8 cellular contexts compared by ENCODE assay signal in genomic region chr14:22099942-22100763, GRCh38.
DNase-seq lines count a peak whose midpoint lies in the region; ATAC-seq and TF ChIP-seq lines count a peak whose summit lies in the region.

No MANE protein-coding gene starts in this region.

- no peak overlapping the region for H3K4me3 Mint-ChIP-seq in memory B cell
- no peak overlapping the region for H3K4me3 Mint-ChIP-seq in stimulated activated memory B cell treated with anti-CD40 and anti-IgM and Interleukin-4, amounts not matched to agents 10 μg/mL and 1 μg/mL and 100 μg/mL, for 72 hours

- no peak overlapping the region for H3K4me3 ChIP-seq in dorsolateral prefrontal cortex

- peaks cover 4% of the 10 kb centered on the region for H3K4me1 Mint-ChIP-seq in memory B cell
- H3K4me1 Mint-ChIP-seq in stimulated activated memory B cell treated with anti-CD40 and anti-IgM and Interleukin-4, amounts not matched to agents 10 μg/mL and 1 μg/mL and 100 μg/mL, for 72 hours: no peaks in the 10 kb centered on the region

- H3K27ac ChIP-seq in VCaP (no peak overlapping the region), dorsolateral prefrontal cortex (no peak overlapping the region)

- no peak overlapping the region for H3K27ac Mint-ChIP-seq in memory B cell
- H3K27ac Mint-ChIP-seq in stimulated activated memory B cell treated with anti-CD40 and anti-IgM and Interleukin-4, amounts not matched to agents 10 μg/mL and 1 μg/mL and 100 μg/mL, for 72 hours: no peak overlapping the region

- H3K9me3 Mint-ChIP-seq in memory B cell: peaks cover 1% of the 10 kb centered on the region
- H3K9me3 Mint-ChIP-seq in stimulated activated memory B cell treated with anti-CD40 and anti-IgM and Interleukin-4, amounts not matched to agents 10 μg/mL and 1 μg/mL and 100 μg/mL, for 72 hours: no peaks in the 10 kb centered on the region

- peak; percentile 89 for TF ChIP-seq CTCF in VCaP (conservative IDR thresholded peaks at IDR 0.05)
- TF ChIP-seq CTCF in dorsolateral prefrontal cortex (IDR thresholded peaks at IDR 0.05 in 54 of 56, conservative IDR thresholded peaks at IDR 0.05 in 2 of 56; ENCODE audit: low read depth in 1 of 56, partially characterized antibody in 56 of 56): peak in 51 of 56 donors; percentile 22 to 80 (median 50)

- H3K27me3 Mint-ChIP-seq in memory B cell: peaks cover 24% of the 10 kb centered on the region
- peaks cover 26% of the 10 kb centered on the region for H3K27me3 Mint-ChIP-seq in stimulated activated memory B cell treated with anti-CD40 and anti-IgM and Interleukin-4, amounts not matched to agents 10 μg/mL and 1 μg/mL and 100 μg/mL, for 72 hours

- peak; percentile 2 for DNase-seq in DMS53 treated with DMSO at 0.1 percent for 48 hours (lab: John Stamatoyannopoulos, UW; ENCODE audit: unreplicated experiment)
- DNase-seq in LHCN-M2 (ENCODE audit: low read depth): peak; percentile 29
- DNase-seq in dorsolateral prefrontal cortex: peak in 9 of 10 donors; percentile 4 to 62 (median 36)
- DNase-seq in memory B cell (ENCODE audit: low spot score in 2 of 2): no peak
- no peak for DNase-seq in NCI-H524 treated with DMSO at 0.1 percent for 48 hours (lab: John Stamatoyannopoulos, UW)

- H3K36me3 Mint-ChIP-seq in memory B cell: no peaks in the 10 kb centered on the region
- H3K36me3 Mint-ChIP-seq in stimulated activated memory B cell treated with anti-CD40 and anti-IgM and Interleukin-4, amounts not matched to agents 10 μg/mL and 1 μg/mL and 100 μg/mL, for 72 hours: no peaks in the 10 kb centered on the region

- ATAC-seq in GM21360 (IDR thresholded peaks at IDR 0.05; ENCODE audit: unreplicated experiment) (peak; percentile 74), memory B cell (ENCODE audit: low read depth) (peak; percentile 70)
- ATAC-seq in stimulated activated memory B cell treated with anti-CD40 and anti-IgM and Interleukin-4, amounts not matched to agents 10 μg/mL and 1 μg/mL and 100 μg/mL, for 72 hours: peak; percentile 78

- H3K27me3 ChIP-seq in dorsolateral prefrontal cortex: peaks cover 0 to 12% (median 0%) of the 10 kb centered on the region in 45 donors

- intact Hi-C loops in dorsolateral prefrontal cortex (cut with DNase I): no loop called here

Comparison
In these comparisons a context has a peak if more than half of its experiments do, and no peak if none do; other contexts are left out.
1. DNase-seq: peak in DMS53 treated with DMSO at 0.1 percent for 48 hours (single experiment), LHCN-M2 (single experiment) and dorsolateral prefrontal cortex (9 of 10); none in memory B cell (0 of 2) and NCI-H524 treated with DMSO at 0.1 percent for 48 hours (single experiment).
2. Peak in every context shown above with its lines, with median percentiles within 50 percentile points of each other: ATAC-seq.